ENCODE assay signal across 13 cellular contexts in the genomic region with DNA sequence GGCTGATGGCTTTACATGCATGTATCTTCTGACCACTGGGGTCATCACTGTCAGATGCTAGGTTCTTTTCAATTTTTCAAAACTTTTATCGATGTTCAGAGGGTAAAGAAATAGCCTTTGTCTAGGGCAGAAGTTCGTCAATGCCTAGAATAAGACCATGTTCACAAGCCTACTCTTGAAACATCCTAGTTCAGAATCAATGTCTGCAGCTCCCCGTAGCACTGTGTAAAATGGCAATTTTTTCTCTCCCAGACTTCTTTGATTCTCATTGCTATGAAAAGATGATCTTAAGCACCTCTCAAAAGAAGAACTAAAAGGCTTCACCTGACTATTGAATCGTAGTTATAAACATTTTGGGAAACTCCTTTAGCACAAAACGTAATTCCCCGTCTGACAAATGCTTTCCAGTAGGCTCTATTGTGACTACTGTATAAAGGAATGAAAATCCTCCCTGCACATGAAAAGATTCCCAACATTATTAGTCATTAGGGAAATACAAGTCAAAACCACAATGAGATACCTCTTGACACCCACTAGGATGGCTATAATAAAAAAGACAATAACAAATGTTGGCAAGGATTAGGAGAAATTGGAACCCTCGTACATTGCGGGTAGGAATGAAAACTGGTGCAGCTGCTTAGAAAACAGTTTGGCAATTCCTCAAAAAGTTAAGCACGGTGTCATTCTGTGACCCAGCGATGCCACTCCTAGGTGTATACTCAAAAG.
DNase-seq lines count a peak whose midpoint lies in the region; ATAC-seq, FAIRE-seq and TF ChIP-seq lines count a peak whose summit lies in the region.
"Had no signal": no experiment of that assay in that cellular context is flagged by ENCODE, and none has a peak within 500 bp of the region (broad histone marks: within the 10 kb centered on the region; RNA-seq: fewer than 3 reads in every experiment).

No MANE protein-coding gene starts in this region.

- TF ChIP-seq CTCF in astrocyte (IDR thresholded peaks at IDR 0.05; ENCODE audit: insufficient read depth, low read depth, low read length) (no peak), kidney epithelial cell (IDR thresholded peaks at IDR 0.05; ENCODE audit: insufficient read depth, low read length, poor library complexity, severe bottlenecking) (no peak)

- FAIRE-seq in astrocyte (lab: Jason Lieb, UNC): peak; percentile 99

- peak overlapping the region; percentile 63 for H3K27ac ChIP-seq in astrocyte (ENCODE audit: low read depth, low read length)

- peaks cover 8% of the 10 kb centered on the region for H3K4me1 ChIP-seq in astrocyte (ENCODE audit: insufficient read depth, low read length)

- H3K4me3 Mint-ChIP-seq in astrocyte (ENCODE audit: unreplicated experiment): no peak overlapping the region
- H3K4me3 Mint-ChIP-seq: activated naive CD8-positive, alpha-beta T cell; memory B cell had no signal

- H3K36me3 Mint-ChIP-seq in astrocyte (ENCODE audit: low read depth, unreplicated experiment): peaks cover 3% of the 10 kb centered on the region

- no peaks in the 10 kb centered on the region for H4K20me1 ChIP-seq in astrocyte (ENCODE audit: insufficient read depth, low read length)

- H3K27me3 Mint-ChIP-seq in astrocyte (ENCODE audit: low read depth, unreplicated experiment): no peaks in the 10 kb centered on the region
- H3K27me3 Mint-ChIP-seq: activated naive CD8-positive, alpha-beta T cell; memory B cell had no signal

- ATAC-seq in GM21423 (IDR thresholded peaks at IDR 0.05; ENCODE audit: unreplicated experiment) (no peak), HG03097 (IDR thresholded peaks at IDR 0.05; ENCODE audit: low FRiP score, unreplicated experiment) (no peak)

- H3K4me1 Mint-ChIP-seq in astrocyte (ENCODE audit: low read depth, unreplicated experiment): peaks cover 24% of the 10 kb centered on the region

- peak overlapping the region; percentile 7 for H3K4me3 ChIP-seq in astrocyte (ENCODE audit: insufficient read depth, low read depth, low read length)
- H3K4me3 ChIP-seq in kidney epithelial cell (ENCODE audit: low read depth, low read length): no peak overlapping the region

- peak overlapping the region; percentile 65 for H3K4me2 ChIP-seq in astrocyte (ENCODE audit: low read length)

- peaks cover 3% of the 10 kb centered on the region for H3K9me3 ChIP-seq in astrocyte (ENCODE audit: insufficient read depth, low read depth, low read length)

- peaks cover 8% of the 10 kb centered on the region for H3K9me3 Mint-ChIP-seq in astrocyte (ENCODE audit: unreplicated experiment)
- H3K9me3 Mint-ChIP-seq: memory B cell had no signal

- H2AFZ ChIP-seq in astrocyte (ENCODE audit: low read depth, low read length): no peak overlapping the region

- peak overlapping the region; percentile 49 for H3K9ac ChIP-seq in astrocyte (ENCODE audit: low read length)

- no peaks in the 10 kb centered on the region for H3K36me3 ChIP-seq in astrocyte (ENCODE audit: insufficient read depth, low read length)
- no peaks in the 10 kb centered on the region for H3K36me3 ChIP-seq in kidney epithelial cell (ENCODE audit: control insufficient read depth, insufficient read depth, low read length)

- H3K27ac Mint-ChIP-seq in astrocyte (ENCODE audit: unreplicated experiment): peak overlapping the region; percentile 87
- H3K27ac Mint-ChIP-seq: activated naive CD8-positive, alpha-beta T cell; memory B cell had no signal

- no peaks in the 10 kb centered on the region for H3K27me3 ChIP-seq in astrocyte (ENCODE audit: insufficient read depth, low read length)
- H3K27me3 ChIP-seq in kidney epithelial cell (ENCODE audit: control insufficient read depth, insufficient read depth, low read length): no peaks in the 10 kb centered on the region

- DNase-seq in AG08396 (ENCODE audit: low spot score) (peak; percentile 53), HT1080 (ENCODE audit: low read depth) (peak; percentile 96), astrocyte (ENCODE audit: low read depth) (peak; percentile 99), kidney epithelial cell (ENCODE audit: low read depth) (peak; percentile 84), NCI-H128 (lab: John Stamatoyannopoulos, UW; ENCODE audit: unreplicated experiment) (no peak), NCI-H1694 treated with DMSO at 0.1 percent for 48 hours (lab: John Stamatoyannopoulos, UW) (no peak)
- DNase-seq: activated CD4-positive, alpha-beta T cell treated with anti-CD3 and anti-CD28 coated beads for 4 hours; NCI-H1694; SIG-M5 had no signal

- H3K79me2 ChIP-seq in astrocyte (ENCODE audit: insufficient read depth, low read length): no peaks in the 10 kb centered on the region

Comparison
In these comparisons a context has a peak if more than half of its experiments do, and no peak if none do; other contexts are left out.
1. DNase-seq: peak in AG08396 (single experiment), HT1080 (single experiment), astrocyte (single experiment) and kidney epithelial cell (single experiment); none in NCI-H128 (single experiment) and NCI-H1694 treated with DMSO at 0.1 percent for 48 hours (single experiment).